ENCODE assay signal across 8 cellular contexts in genomic region chr1:154983776-154984466, GRCh38. TPM values are rescaled to one million over a fixed set of nuclear protein-coding genes. Genes with fewer than 3 reads are reported as not detected.
DNase-seq lines count a peak whose midpoint lies in the region; ATAC-seq and TF ChIP-seq lines count a peak whose summit lies in the region.

No MANE protein-coding gene starts in this region.

- no peaks in the 10 kb centered on the region for H3K9me3 Mint-ChIP-seq in memory B cell

- intact Hi-C loops in heart right ventricle (cut with DNase I) (loop anchor here in 2 of 10 donors (1.0 to 2.0 kb wide), 2 partner anchors 9 to 15 kb away; no protein-coding TSS in a partner anchor), left ventricle myocardium superior (cut with micrococcal nuclease) (no loop called here), body of pancreas (cut with DNase I) (no loop called here), vagina (cut with DNase I) (no loop called here)

- H3K36me3 ChIP-seq in heart right ventricle, result peaks cover 0 to 42% (median 7%) of the 10 kb centered on the region in 9 donors
- H3K36me3 ChIP-seq in body of pancreas (replicated peaks in 1 of 2; ENCODE audit: insufficient read depth in 1 of 2, low read depth in 2 of 2), result no peaks in the 10 kb centered on the region
- H3K36me3 ChIP-seq in vagina, result peaks cover 0 to 5% of the 10 kb centered on the region in 2 donors

- peak overlapping the region in 9 of 10 donors; percentile 41 to 87 (median 77) for H3K27ac ChIP-seq in heart right ventricle
- peak overlapping the region in 3 of 4 donors; percentile 43 to 78 (median 66) for H3K27ac ChIP-seq in body of pancreas
- H3K27ac ChIP-seq in vagina, result peak overlapping the region; percentile 66

- TF ChIP-seq CTCF in heart right ventricle (IDR thresholded peaks at IDR 0.05) (no peak), body of pancreas (IDR thresholded peaks at IDR 0.05) (no peak), vagina (IDR thresholded peaks at IDR 0.05) (no peak)

- H3K27me3 ChIP-seq in heart right ventricle (no peaks in the 10 kb centered on the region), body of pancreas (no peaks in the 10 kb centered on the region), vagina (no peaks in the 10 kb centered on the region)

- H3K36me3 Mint-ChIP-seq in memory B cell, result peaks cover 7% of the 10 kb centered on the region

- ATAC-seq in heart right ventricle (no peak), left ventricle myocardium superior (no peak), body of pancreas (no peak), memory B cell (ENCODE audit: low read depth) (no peak), GM19452 (IDR thresholded peaks at IDR 0.05; ENCODE audit: unreplicated experiment) (no peak)

- no peak overlapping the region for H3K4me3 Mint-ChIP-seq in memory B cell

- peaks cover 8% of the 10 kb centered on the region for H3K4me1 Mint-ChIP-seq in memory B cell

- H3K4me3 ChIP-seq in heart right ventricle (peak overlapping the region; percentile 48 to 81 (median 71)), body of pancreas (peak overlapping the region; percentile 42 to 70), vagina (peak overlapping the region; percentile 56 to 76)

- WGBS in heart right ventricle, 2 donors, result 14 to 18% methylated on average over 17 of the region's 17 CpGs
- 8 to 24% methylated on average over 10 to 17 of the region's 17 CpGs for WGBS in body of pancreas, 2 donors

- H3K27ac Mint-ChIP-seq in memory B cell, result peak overlapping the region; percentile 87

- DNase-seq in heart right ventricle (no peak), left ventricle myocardium superior (no peak), body of pancreas (no peak), memory B cell (ENCODE audit: low spot score in 2 of 2) (no peak), vagina (ENCODE audit: extremely low spot score in 2 of 2) (no peak), AG20443 (ENCODE audit: low spot score) (no peak)
- no peak for DNase-seq in stimulated activated CD4-positive, alpha-beta T cell treated with anti-CD3 and anti-CD28 coated beads, Interleukin-2, amount 100 ng/mL, for 24 hours

- TF ChIP-seq POLR2A in body of pancreas (IDR thresholded peaks at IDR 0.05) (no peak), vagina (IDR thresholded peaks at IDR 0.05) (no peak)

- H3K27me3 Mint-ChIP-seq in memory B cell, result no peaks in the 10 kb centered on the region

- no peaks in the 10 kb centered on the region for H3K9me3 ChIP-seq in heart right ventricle
- H3K9me3 ChIP-seq in body of pancreas, result no peaks in the 10 kb centered on the region
- no peaks in the 10 kb centered on the region for H3K9me3 ChIP-seq in vagina

- H3K4me1 ChIP-seq in heart right ventricle (peaks cover 7 to 28% (median 17%) of the 10 kb centered on the region in 9 donors), body of pancreas (peaks cover 18% of the 10 kb centered on the region), vagina (peaks cover 24% of the 10 kb centered on the region)

RNA-seq across cellular contexts. Expression of gene FLAD1, which starts 0.8 kb away (rescaled TPM):
- 10 to 100 TPM; 20.1 to 36.8 (median 24.1) TPM for total RNA-seq in heart right ventricle
- polyA plus RNA-seq in heart right ventricle, result 10 to 100 TPM; 25.1 to 41.6 TPM
- total RNA-seq in left ventricle myocardium superior, result 31.4 TPM
- total RNA-seq in body of pancreas, result 10 to 100 TPM; 10.1 to 51.4 TPM
- 20.6 TPM for total RNA-seq in vagina

RNA-seq across cellular contexts. Expression of gene CKS1B, which starts 9.4 kb away (rescaled TPM):
- total RNA-seq in heart right ventricle, result 10 to 100 TPM; 10.9 to 30.9 (median 17.5) TPM
- polyA plus RNA-seq in heart right ventricle, result 10 to 100 TPM in 1 of 2 donors, 1 to 10 TPM in 1; 4.6 to 36.7 TPM
- total RNA-seq in left ventricle myocardium superior, result 16.7 TPM
- 10 to 100 TPM; 15.6 to 29.0 TPM for total RNA-seq in body of pancreas
- total RNA-seq in vagina, result 30.4 TPM

RNA-seq across cellular contexts. Expression of gene LENEP, which starts 9.5 kb away (rescaled TPM):
- not detected for total RNA-seq in heart right ventricle
- not detected for polyA plus RNA-seq in heart right ventricle
- total RNA-seq in left ventricle myocardium superior, result not detected
- total RNA-seq in body of pancreas, result not detected
- not detected for total RNA-seq in vagina

RNA-seq across cellular contexts. Expression of gene SHC1, which starts 13.4 kb away (rescaled TPM):
- total RNA-seq in heart right ventricle (10 to 100 TPM; 42.6 to 95.7 (median 57.8) TPM), left ventricle myocardium superior (62.1 TPM), body of pancreas (10 to 100 TPM; 38.1 to 45.5 TPM), vagina (110 TPM)
- polyA plus RNA-seq in heart right ventricle, result 10 to 100 TPM; 35.6 to 58.3 TPM

RNA-seq across cellular contexts. Expression of gene ZBTB7B, which starts 18.7 kb away (rescaled TPM):
- 10 to 100 TPM; 25.7 to 54.7 (median 34.5) TPM for total RNA-seq in heart right ventricle
- 10 to 100 TPM; 41.1 to 51.6 TPM for polyA plus RNA-seq in heart right ventricle
- total RNA-seq in left ventricle myocardium superior, result 58.9 TPM
- 10 to 100 TPM; 30.1 to 34.3 TPM for total RNA-seq in body of pancreas
- 77.6 TPM for total RNA-seq in vagina
